In the genomic region with DNA sequence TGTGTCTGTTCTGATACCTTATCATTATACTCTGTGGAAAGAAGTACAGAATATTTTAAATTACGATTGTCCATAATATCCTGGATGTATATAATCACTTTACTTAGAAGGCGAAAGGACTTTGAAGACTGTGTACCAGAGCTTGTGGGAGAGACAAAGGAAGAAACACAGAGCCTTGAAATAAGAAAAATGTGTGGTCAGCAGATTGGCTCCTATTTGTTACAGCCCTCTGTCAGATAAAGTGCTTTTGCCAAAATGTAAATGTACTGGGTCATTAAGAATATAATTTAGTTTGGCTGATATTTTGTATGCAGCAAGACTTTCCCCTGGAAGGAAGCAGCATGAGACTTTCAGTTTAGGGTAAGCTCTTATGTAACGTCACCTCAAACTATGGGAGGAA, we compare ENCODE assay signal across 31 cellular contexts.
"Had no signal": no experiment of that assay in that cellular context is flagged by ENCODE, and none has a peak within 500 bp of the region (broad histone marks: within the 10 kb centered on the region; RNA-seq: fewer than 3 reads in every experiment).

No MANE protein-coding gene starts in this region.

- H3K36me3 ChIP-seq: neural progenitor cell, ovary, spleen, suprapubic skin, tibial artery, transverse colon, upper lobe of right lung, uterus had no signal

- H3K9me3 ChIP-seq: ovary, psoas muscle, suprapubic skin, testis, tibial artery, transverse colon, upper lobe of right lung, uterus had no signal

- H3K9ac ChIP-seq: neural progenitor cell, parathyroid adenoma had no signal

- H3K4me3 ChIP-seq: neural progenitor cell, ovary, psoas muscle, skin epidermis, smooth muscle cell, spleen, suprapubic skin, testis, tibial artery, transverse colon, upper lobe of right lung, uterus had no signal

- H3K4me1 Mint-ChIP-seq: natural killer cell; nephron; neural progenitor cell; stimulated activated memory B cell treated with anti-CD40 and anti-IgM and Interleukin-4, amounts not matched to agents 10 μg/mL and 1 μg/mL and 100 μg/mL, for 72 hours; stimulated activated naive CD8-positive, alpha-beta T cell treated with anti-CD3 and anti-CD28 coated beads, Interleukin-15, amount 100 ng/mL, for 72 hours had no signal

- H3K27me3 Mint-ChIP-seq: progenitor cell of endocrine pancreas; stimulated activated memory B cell treated with anti-CD40 and anti-IgM and Interleukin-4, amounts not matched to agents 10 μg/mL and 1 μg/mL and 100 μg/mL, for 72 hours; stimulated activated naive CD8-positive, alpha-beta T cell treated with anti-CD3 and anti-CD28 coated beads, Interleukin-15, amount 100 ng/mL, for 72 hours; type B pancreatic cell had no signal

- H3K79me2 ChIP-seq: parathyroid adenoma had no signal

- H3K27me3 ChIP-seq: neural progenitor cell, spleen, suprapubic skin, testis, tibial artery, transverse colon, upper lobe of right lung, uterus had no signal

- H3K9me3 Mint-ChIP-seq: neural progenitor cell, type B pancreatic cell had no signal

- H3K4me2 ChIP-seq: neural progenitor cell, smooth muscle cell had no signal

- ATAC-seq: natural killer cell; psoas muscle; right cardiac atrium; sciatic nerve; stimulated activated memory B cell treated with anti-CD40 and anti-IgM and Interleukin-4, amounts not matched to agents 10 μg/mL and 1 μg/mL and 100 μg/mL, for 72 hours; stimulated activated naive CD8-positive, alpha-beta T cell treated with anti-CD3 and anti-CD28 coated beads, Interleukin-15, amount 100 ng/mL, for 72 hours; stimulated activated naive CD8-positive, alpha-beta T cell treated with anti-CD3 and anti-CD28 coated beads, Interleukin-15, Interleukin-2, amounts not matched to agents 100 U/mL and 50 U/mL, for 24 hours; upper lobe of right lung had no signal

- H2AFZ ChIP-seq: neural progenitor cell, parathyroid adenoma had no signal

- H3K36me3 Mint-ChIP-seq: neural progenitor cell; stimulated activated memory B cell treated with anti-CD40 and anti-IgM and Interleukin-4, amounts not matched to agents 10 μg/mL and 1 μg/mL and 100 μg/mL, for 72 hours; type B pancreatic cell had no signal

- H3K27ac ChIP-seq: neural progenitor cell, ovary, parathyroid adenoma, psoas muscle, skin epidermis, spleen, suprapubic skin, testis, tibial artery, transverse colon, upper lobe of right lung, uterus had no signal

- H3K4me3 Mint-ChIP-seq: natural killer cell; nephron; neural progenitor cell; stimulated activated memory B cell treated with anti-CD40 and anti-IgM and Interleukin-4, amounts not matched to agents 10 μg/mL and 1 μg/mL and 100 μg/mL, for 72 hours; stimulated activated naive CD8-positive, alpha-beta T cell treated with anti-CD3 and anti-CD28 coated beads, Interleukin-15, amount 100 ng/mL, for 72 hours; type B pancreatic cell had no signal

- H3K27ac Mint-ChIP-seq: natural killer cell; nephron; neural progenitor cell; progenitor cell of endocrine pancreas; stimulated activated memory B cell treated with anti-CD40 and anti-IgM and Interleukin-4, amounts not matched to agents 10 μg/mL and 1 μg/mL and 100 μg/mL, for 72 hours; stimulated activated naive CD8-positive, alpha-beta T cell treated with anti-CD3 and anti-CD28 coated beads, Interleukin-15, amount 100 ng/mL, for 72 hours; type B pancreatic cell had no signal

- H3K4me1 ChIP-seq: neural progenitor cell, parathyroid adenoma, psoas muscle, spleen, suprapubic skin, testis, tibial artery, transverse colon, upper lobe of right lung, uterus had no signal

- DNase-seq: natural killer cell; occipital lobe; ovary; posterior cingulate gyrus; psoas muscle; right cardiac atrium; spleen; stimulated activated CD4-positive, alpha-beta T cell treated with anti-CD3 and anti-CD28 coated beads, Interleukin-12 subunit alpha, Interleukin-12 subunit beta, amount 100 ng/mL, for 4 hours; stimulated activated CD4-positive, alpha-beta T cell treated with anti-CD3 and anti-CD28 coated beads, Interleukin-1b, Interleukin-23, amount 100 ng/mL, for 48 hours; stimulated activated CD4-positive, alpha-beta T cell treated with anti-CD3 and anti-CD28 coated beads, Interleukin-4, amount 100 ng/mL, for 1 hour; stimulated activated CD4-positive, alpha-beta T cell treated with anti-CD3 and anti-CD28 coated beads, Interleukin-4, amount 100 ng/mL, for 4 hours; stimulated activated CD8-positive, alpha-beta memory T cell treated with anti-CD3 and anti-CD28 coated beads, Interleukin-4, amount 100 ng/mL, for 48 hours; stimulated activated naive CD4-positive, alpha-beta T cell; stimulated activated naive CD8-positive, alpha-beta T cell treated with anti-CD3 and anti-CD28 coated beads, Interleukin-15, amount 100 ng/mL, for 72 hours; stimulated activated naive CD8-positive, alpha-beta T cell treated with anti-CD3 and anti-CD28 coated beads, Interleukin-15, Interleukin-2, amounts not matched to agents 100 U/mL and 50 U/mL, for 24 hours; substantia nigra; testis; tibial artery; transverse colon; upper lobe of right lung; uterus had no signal
